Comparison of ENCODE assay signal across 10 cellular contexts in genomic region chr10:77635402-77636227, GRCh38. TPM values are rescaled to one million over a fixed set of nuclear protein-coding genes. Genes with fewer than 3 reads are reported as not detected.
DNase-seq lines count a peak whose midpoint lies in the region; TF ChIP-seq lines count a peak whose summit lies in the region.
"Had no signal": no experiment of that assay in that cellular context is flagged by ENCODE, and none has a peak within 500 bp of the region (broad histone marks: within the 10 kb centered on the region; RNA-seq: fewer than 3 reads in every experiment).

No MANE protein-coding gene starts in this region.

- H3K27me3 Mint-ChIP-seq in progenitor cell of endocrine pancreas: peaks cover 73% of the 10 kb centered on the region
- peaks cover 35% of the 10 kb centered on the region for H3K27me3 Mint-ChIP-seq in activated T-helper 1 cell treated with anti-CD3 and anti-CD28 coated beads, Interleukin-12 subunit alpha, Interleukin-12 subunit beta, Interleukin-2, Interleukin-4 antibody, amounts not matched to agents 30 ng/mL and 10 ng/mL and 1 ng/mL, durations not matched to agents 14 hours and 24 hours and 36 hours (ENCODE audit: insufficient read depth)

- peaks cover 0 to 11% of the 10 kb centered on the region in 2 donors for H3K4me1 ChIP-seq in esophagus (ENCODE audit: control insufficient read depth in 2 of 2, insufficient read depth in 2 of 2, low read length in 1 of 2)

- peak overlapping the region; percentile 53 to 65 for H3K4me3 ChIP-seq in esophagus (ENCODE audit: low read depth in 1 of 2, low read length in 2 of 2)

- TF ChIP-seq CTCF in C4-2B (conservative IDR thresholded peaks at IDR 0.05) (no peak), progenitor cell of endocrine pancreas (IDR thresholded peaks at IDR 0.05; ENCODE audit: unreplicated experiment) (no peak)

- DNase-seq in NCI-H526 treated with DMSO at 0.1 percent for 48 hours (lab: John Stamatoyannopoulos, UW) (peak; percentile 7), progenitor cell of endocrine pancreas (ENCODE audit: low spot score, unreplicated experiment) (no peak), kidney glomerular epithelial cell (lab: John Stamatoyannopoulos, UW) (no peak), 8988T (no peak), HuH-7 (ENCODE audit: low spot score) (no peak)
- no peak for DNase-seq in activated T-helper 1 cell treated with anti-CD3 and anti-CD28 coated beads, Interleukin-12 subunit alpha, Interleukin-12 subunit beta, Interleukin-2, Interleukin-4 antibody, amounts not matched to agents 30 ng/mL and 10 ng/mL and 1 ng/mL, durations not matched to agents 14 hours and 24 hours and 36 hours (ENCODE audit: low spot score)
- DNase-seq: SW 1271 had no signal

- H3K4me3 Mint-ChIP-seq in progenitor cell of endocrine pancreas (ENCODE audit: low read depth): peak overlapping the region; percentile 90
- no peak overlapping the region for H3K4me3 Mint-ChIP-seq in activated T-helper 1 cell treated with anti-CD3 and anti-CD28 coated beads, Interleukin-12 subunit alpha, Interleukin-12 subunit beta, Interleukin-2, Interleukin-4 antibody, amounts not matched to agents 30 ng/mL and 10 ng/mL and 1 ng/mL, durations not matched to agents 14 hours and 24 hours and 36 hours

- no peaks in the 10 kb centered on the region for H3K36me3 ChIP-seq in esophagus (ENCODE audit: control insufficient read depth in 2 of 2, insufficient read depth in 2 of 2, low read length in 1 of 2)

- H3K36me3 Mint-ChIP-seq in progenitor cell of endocrine pancreas (ENCODE audit: insufficient read depth): peaks cover 1% of the 10 kb centered on the region
- H3K36me3 Mint-ChIP-seq in activated T-helper 1 cell treated with anti-CD3 and anti-CD28 coated beads, Interleukin-12 subunit alpha, Interleukin-12 subunit beta, Interleukin-2, Interleukin-4 antibody, amounts not matched to agents 30 ng/mL and 10 ng/mL and 1 ng/mL, durations not matched to agents 14 hours and 24 hours and 36 hours (ENCODE audit: low read depth): no peaks in the 10 kb centered on the region

- no peaks in the 10 kb centered on the region for H3K9me3 ChIP-seq in esophagus (ENCODE audit: control insufficient read depth in 2 of 2, insufficient read depth in 1 of 2, low read depth in 1 of 2, low read length in 1 of 2)

- H3K27ac ChIP-seq in C4-2B (peak overlapping the region; percentile 66), esophagus (ENCODE audit: low read depth in 2 of 2, low read length in 1 of 2) (peak overlapping the region; percentile 17 to 59)

- 48 to 57% methylated on average over 13 of the region's 13 CpGs for WGBS in esophagus, 2 donors

- H3K27ac Mint-ChIP-seq in progenitor cell of endocrine pancreas: no peak overlapping the region
- H3K27ac Mint-ChIP-seq in activated T-helper 1 cell treated with anti-CD3 and anti-CD28 coated beads, Interleukin-12 subunit alpha, Interleukin-12 subunit beta, Interleukin-2, Interleukin-4 antibody, amounts not matched to agents 30 ng/mL and 10 ng/mL and 1 ng/mL, durations not matched to agents 14 hours and 24 hours and 36 hours: no peak overlapping the region
- H3K27ac Mint-ChIP-seq: activated T-helper 2 cell treated with anti-CD3 and anti-CD28 coated beads, Interferon-gamma antibody, Interleukin-2, Interleukin-4, amounts not matched to agents 10 μg/mL and 5 μg/mL and 100 μg/mL, durations not matched to agents 14 hours and 24 hours and 36 hours had no signal

- intact Hi-C loops in activated T-helper 1 cell treated with anti-CD3 and anti-CD28 coated beads, Interleukin-12 subunit alpha, Interleukin-12 subunit beta, Interleukin-2, Interleukin-4 antibody, amounts not matched to agents 30 ng/mL and 10 ng/mL and 1 ng/mL, durations not matched to agents 14 hours and 24 hours and 36 hours (cut with micrococcal nuclease): no loop called here

- H3K27me3 ChIP-seq in esophagus (ENCODE audit: control insufficient read depth in 1 of 2, insufficient read depth in 2 of 2, low read length in 2 of 2): no peaks in the 10 kb centered on the region

- peaks cover 5% of the 10 kb centered on the region for H3K4me1 Mint-ChIP-seq in progenitor cell of endocrine pancreas (ENCODE audit: low read depth)
- H3K4me1 Mint-ChIP-seq in activated T-helper 1 cell treated with anti-CD3 and anti-CD28 coated beads, Interleukin-12 subunit alpha, Interleukin-12 subunit beta, Interleukin-2, Interleukin-4 antibody, amounts not matched to agents 30 ng/mL and 10 ng/mL and 1 ng/mL, durations not matched to agents 14 hours and 24 hours and 36 hours (ENCODE audit: low read depth): no peaks in the 10 kb centered on the region

- H3K9me3 Mint-ChIP-seq in progenitor cell of endocrine pancreas (ENCODE audit: low read depth): no peaks in the 10 kb centered on the region
- H3K9me3 Mint-ChIP-seq in activated T-helper 1 cell treated with anti-CD3 and anti-CD28 coated beads, Interleukin-12 subunit alpha, Interleukin-12 subunit beta, Interleukin-2, Interleukin-4 antibody, amounts not matched to agents 30 ng/mL and 10 ng/mL and 1 ng/mL, durations not matched to agents 14 hours and 24 hours and 36 hours: no peaks in the 10 kb centered on the region
- H3K9me3 Mint-ChIP-seq: activated T-helper 2 cell treated with anti-CD3 and anti-CD28 coated beads, Interferon-gamma antibody, Interleukin-2, Interleukin-4, amounts not matched to agents 10 μg/mL and 5 μg/mL and 100 μg/mL, durations not matched to agents 14 hours and 24 hours and 36 hours had no signal

RNA-seq across cellular contexts. Expression of gene KCNMA1, which starts 2.0 kb away (rescaled TPM):
- polyA plus RNA-seq in esophagus: 10 to 100 TPM in 1 of 2 donors, 1 to 10 TPM in 1; 8.4 to 11.2 TPM
- 5.8 and 7.3 TPM in 2 replicates for total RNA-seq in progenitor cell of endocrine pancreas
- total RNA-seq in activated T-helper 1 cell treated with anti-CD3 and anti-CD28 coated beads, Interleukin-12 subunit alpha, Interleukin-12 subunit beta, Interleukin-2, Interleukin-4 antibody, amounts not matched to agents 30 ng/mL and 10 ng/mL and 1 ng/mL, durations not matched to agents 14 hours and 24 hours and 36 hours: not detected in 2 replicates
